ENCODE assay signal across 30 cellular contexts in the genomic region with DNA sequence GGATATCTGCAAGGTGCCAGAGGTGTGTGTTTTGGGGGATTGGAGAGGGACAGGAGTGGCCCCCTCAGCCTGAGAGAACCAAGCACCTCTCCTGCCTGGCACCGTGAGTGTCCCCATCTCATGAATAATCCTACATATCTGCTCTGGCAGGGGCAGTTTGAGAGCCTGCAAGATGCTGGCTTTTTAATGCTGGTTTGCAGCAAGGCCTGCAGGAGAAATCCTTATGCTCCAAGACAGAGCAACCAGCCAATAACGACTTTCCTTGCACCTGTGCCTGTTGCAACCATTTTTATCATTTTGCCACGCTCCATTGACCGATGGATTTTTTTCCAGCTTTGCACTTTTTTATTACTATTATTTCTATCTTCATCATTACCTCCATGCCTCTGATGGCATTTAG.
"Had no signal": no experiment of that assay in that cellular context is flagged by ENCODE, and none has a peak within 500 bp of the region (broad histone marks: within the 10 kb centered on the region; RNA-seq: fewer than 3 reads in every experiment).

No MANE protein-coding gene starts in this region.

- H3K9me3 ChIP-seq: adrenal gland, ascending aorta, body of pancreas, breast epithelium had no signal

- H3K4me3 ChIP-seq: adrenal gland, ascending aorta, body of pancreas, breast epithelium, cardiac muscle cell had no signal

- DNase-seq: activated effector memory CD4-positive, alpha-beta T cell treated with anti-CD3 and anti-CD28 coated beads, Interleukin-2, amount 50 U/mL, for 16 hours; activated effector memory CD4-positive, alpha-beta T cell treated with Interleukin-2 at 50 U/mL for 16 hours; activated gamma-delta T cell; activated gamma-delta T cell treated with Interleukin-2 at 50 U/mL for 16 hours; activated naive CD4-positive, alpha-beta T cell; activated naive CD4-positive, alpha-beta T cell treated with anti-CD3 and anti-CD28 coated beads for 36 hours; activated naive CD4-positive, alpha-beta T cell treated with anti-CD3 and anti-CD28 coated beads, Interleukin-2, amount 10 ng/mL, durations not matched to agents 7 days and 5 days; activated naive CD4-positive, alpha-beta T cell treated with anti-CD3 and anti-CD28 coated beads, Interleukin-2, amount 50 U/mL, for 16 hours; activated naive CD4-positive, alpha-beta T cell treated with Interleukin-2 at 50 U/mL for 16 hours; activated naive CD8-positive, alpha-beta T cell treated with anti-CD3 and anti-CD28 coated beads for 36 hours; activated naive CD8-positive, alpha-beta T cell treated with anti-CD3 and anti-CD28 coated beads, Interleukin-2, amount 10 ng/mL, durations not matched to agents 7 days and 5 days; activated naive CD8-positive, alpha-beta T cell treated with anti-CD3 and anti-CD28 coated beads, Interleukin-2, amount 50 U/mL, for 24 hours; activated T-cell treated with anti-CD3 and anti-CD28 coated beads, Interleukin-2, amount 50 U/mL, for 1 hour; activated T-cell treated with anti-CD3 and anti-CD28 coated beads, Interleukin-2, amount 50 U/mL, for 24 hours; activated T-cell treated with anti-CD3 and anti-CD28 coated beads, Interleukin-2, amount 50 U/mL, for 4 hours; activated T-cell treated with anti-CD3 and anti-CD28 coated beads, Interleukin-2, amount 50 U/mL, for 48 hours; activated T-cell treated with anti-CD3 and anti-CD28 coated beads, Interleukin-2, amount 50 U/mL, for 72 hours; adrenal gland; amniotic stem cell; amygdala; anterior cingulate cortex; aorta; body of pancreas; brain microvascular endothelial cell; caudate nucleus; central memory CD4-positive, alpha-beta T cell; cerebellar nuclear complex had no signal

- H3K27ac ChIP-seq: adrenal gland, ascending aorta, body of pancreas, brain microvascular endothelial cell, breast epithelium, cardiac muscle cell had no signal

- H3K27me3 ChIP-seq: adrenal gland, ascending aorta, brain microvascular endothelial cell, breast epithelium, cardiac muscle cell had no signal

- H3K4me1 ChIP-seq: adrenal gland, ascending aorta, body of pancreas, breast epithelium had no signal

- H3K36me3 ChIP-seq: adrenal gland, ascending aorta, brain microvascular endothelial cell, breast epithelium, cardiac muscle cell had no signal
